Comparison of ENCODE assay signal across 35 cellular contexts in the genomic region with DNA sequence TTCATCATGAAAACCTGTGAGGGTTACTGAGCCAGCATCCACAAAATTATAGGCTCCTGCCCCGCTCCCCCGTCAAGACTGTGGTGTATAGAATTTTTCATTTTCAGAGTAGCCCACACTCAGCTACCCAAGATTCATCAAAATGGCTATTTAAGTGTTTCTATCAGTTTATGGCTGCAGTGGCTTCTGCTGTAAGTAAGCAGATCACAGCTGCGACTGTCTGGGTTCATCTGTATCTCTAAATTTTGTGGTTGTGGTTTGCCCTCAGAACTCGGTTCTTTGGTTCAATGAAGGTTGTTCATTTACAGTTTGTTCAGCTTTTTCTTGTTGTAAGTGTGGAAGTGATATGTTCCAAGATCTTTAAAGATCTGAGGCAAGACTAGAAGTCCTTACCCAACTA.
"Had no signal": no experiment of that assay in that cellular context is flagged by ENCODE, and none has a peak within 500 bp of the region (broad histone marks: within the 10 kb centered on the region; RNA-seq: fewer than 3 reads in every experiment).

No MANE protein-coding gene starts in this region.

- H3K9me3 ChIP-seq: MG63 had no signal

- DNase-seq: Karpas-422, Kasumi-1, MG63, MM.1S, MV-4-11, NCI-H1048, NCI-H1092, NCI-H1092 treated with DMSO at 0.1 percent for 48 hours, NCI-H1105, NCI-H1105 treated with DMSO at 0.1 percent for 48 hours, NCI-H1417, NCI-H1417 treated with DMSO at 0.1 percent for 48 hours, NCI-H1436, NCI-H1436 treated with DMSO at 0.1 percent for 48 hours, NCI-H146, NCI-H1694, NCI-H1694 treated with DMSO at 0.1 percent for 48 hours, NCI-H187, NCI-H187 treated with DMSO at 0.1 percent for 48 hours, NCI-H1930, NCI-H2029, NCI-H2029 treated with DMSO at 0.1 percent for 48 hours, NCI-H2081, NCI-H2081 treated with DMSO at 0.1 percent for 48 hours, NCI-H2107, NCI-H2171, NCI-H2171 treated with DMSO at 0.1 percent for 48 hours, NCI-H2227 treated with DMSO at 0.1 percent for 48 hours, NCI-H226, NCI-H345, NCI-H446, NCI-H446 treated with DMSO at 0.1 percent for 48 hours, NCI-H510A, NCI-H510A treated with DMSO at 0.1 percent for 48 hours, NCI-H524 had no signal

- H3K36me3 ChIP-seq: MG63 had no signal

- H3K27me3 ChIP-seq: MG63 had no signal

- H3K4me3 ChIP-seq: MG63 had no signal
